ENCODE assay signal across 15 cellular contexts in the genomic region with DNA sequence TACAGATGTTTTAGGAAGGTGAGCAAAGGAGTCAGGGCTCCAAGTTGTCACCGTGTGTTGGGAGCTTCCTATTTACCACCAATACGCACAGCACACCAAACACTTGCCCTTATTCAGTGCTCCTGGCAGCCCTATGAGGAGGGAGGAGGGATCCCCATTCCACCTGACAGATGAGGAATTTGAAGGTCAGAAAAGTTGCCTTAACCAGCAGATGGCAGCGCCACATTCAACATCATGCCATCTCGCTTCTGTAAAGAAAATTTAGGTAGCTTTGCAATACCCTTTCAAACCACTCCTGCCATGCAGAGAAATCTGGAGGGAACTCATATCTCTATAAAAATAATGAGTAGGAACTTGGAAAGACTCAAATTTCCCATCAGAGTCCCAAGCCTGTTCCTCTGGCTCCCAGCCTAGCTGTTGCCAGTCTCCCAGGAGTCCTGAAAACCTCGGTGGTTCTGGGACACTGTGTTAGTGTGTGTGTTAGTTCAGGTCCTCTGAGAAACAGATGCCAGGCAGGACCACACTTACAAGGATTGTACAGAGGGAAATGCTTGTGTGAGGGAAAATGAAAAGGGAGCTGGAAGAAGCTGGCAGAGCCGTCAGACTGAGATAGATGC.
A peak's percentile ranks its signal among the peaks of the same experiment; 100 is the strongest.
DNase-seq lines count a peak whose midpoint lies in the region; ATAC-seq, FAIRE-seq and TF ChIP-seq lines count a peak whose summit lies in the region.
"Had no signal": no experiment of that assay in that cellular context is flagged by ENCODE, and none has a peak within 500 bp of the region (broad histone marks: within the 10 kb centered on the region; RNA-seq: fewer than 3 reads in every experiment).

No MANE protein-coding gene starts in this region.

- FAIRE-seq in D721Med (lab: Jason Lieb, UNC): no peak

- H3K9me2 ChIP-seq in HCT116 (ENCODE audit: insufficient read depth) (no peaks in the 10 kb centered on the region), OCI-LY1 (ENCODE audit: low read depth, low read length) (no peaks in the 10 kb centered on the region)

- H4K20me1 ChIP-seq in HCT116 (ENCODE audit: insufficient read depth): no peaks in the 10 kb centered on the region
- no peaks in the 10 kb centered on the region for H4K20me1 ChIP-seq in OCI-LY1 (ENCODE audit: insufficient read depth, low read length)

- no TSS peak for BruUV-seq in HCT116 (replicated peaks; lab: Mats Ljungman, UMichigan)

- H3K4me2 ChIP-seq in HCT116 (ENCODE audit: low read length) (no peak overlapping the region), OCI-LY1 (ENCODE audit: low read length) (no peak overlapping the region)

- DNase-seq in D721Med (ENCODE audit: insufficient read length, low spot score): no peak
- no peak for DNase-seq in HCT116 (ENCODE audit: low read depth, low spot score)
- peak; percentile 46 for DNase-seq in iPS-NIHi11 (ENCODE audit: low spot score)
- no peak for DNase-seq in medulla oblongata (ENCODE audit: extremely low spot score)
- DNase-seq in T-helper 2 cell: no peak
- DNase-seq in left cardiac atrium: no peak
- DNase-seq: activated CD8-positive, alpha-beta memory T cell treated with anti-CD3 and anti-CD28 coated beads, Interleukin-2, amount 10 ng/mL, durations not matched to agents 7 days and 5 days; COR-L47; effector CD4-positive, alpha-beta T cell; hippocampal formation; NCI-H524 treated with DMSO at 0.1 percent for 48 hours; T-helper 1 cell; upper lobe of right lung had no signal

- H3K9ac ChIP-seq in HCT116 (ENCODE audit: low read length) (no peak overlapping the region), OCI-LY1 (ENCODE audit: low read length) (no peak overlapping the region)

- H2AFZ ChIP-seq in HCT116 (ENCODE audit: low read depth, low read length, poor library complexity, severe bottlenecking) (no peak overlapping the region), OCI-LY1 (ENCODE audit: low read length) (no peak overlapping the region)

- H3K4me3 ChIP-seq in HCT116 (replicated peaks in 1 of 2; ENCODE audit: low read depth in 1 of 2, low read length in 2 of 2) (no peak overlapping the region), OCI-LY1 (ENCODE audit: low read depth, low read length, poor library complexity, severe bottlenecking) (no peak overlapping the region)
- H3K4me3 ChIP-seq: upper lobe of right lung had no signal

- CTCF ChIA-PET in HCT116 (lab: Charles Lee): interaction anchor here (0.9 to 1.8 kb wide), 4 partner anchors 9 to 80 kb away, joined by 3 to 6 read pairs (median 4); no protein-coding TSS in a partner anchor

- ATAC-seq in HCT116 (peak; percentile 60), HG03469 (IDR thresholded peaks at IDR 0.05; ENCODE audit: unreplicated experiment) (no peak), left cardiac atrium (no peak)
- ATAC-seq: activated CD8-positive, alpha-beta memory T cell treated with anti-CD3 and anti-CD28 coated beads, Interleukin-2, amount 10 ng/mL, durations not matched to agents 7 days and 5 days; upper lobe of right lung had no signal

- H3K9me3 ChIP-seq in HCT116 (ENCODE audit: control insufficient read depth in 1 of 2, insufficient read depth in 1 of 2, low read depth in 1 of 2, low read length in 2 of 2): no peaks in the 10 kb centered on the region
- no peaks in the 10 kb centered on the region for H3K9me3 ChIP-seq in OCI-LY1 (ENCODE audit: low read length)
- H3K9me3 ChIP-seq: upper lobe of right lung had no signal

- TF ChIP-seq POLR2A in HCT116 (IDR thresholded peaks at IDR 0.05; ENCODE audit: borderline replicate concordance, extremely low read depth, insufficient read depth, insufficient read length): no peak

- POLR2A ChIA-PET in HCT116 (lab: Charles Lee): no interaction called here

- H3K36me3 ChIP-seq in HCT116 (ENCODE audit: control insufficient read depth in 1 of 2, insufficient read depth in 2 of 2, low read length in 2 of 2): no peaks in the 10 kb centered on the region
- H3K36me3 ChIP-seq in OCI-LY1 (ENCODE audit: insufficient read depth, low read length): no peaks in the 10 kb centered on the region
- H3K36me3 ChIP-seq: upper lobe of right lung had no signal

- H3K27me3 ChIP-seq in HCT116 (ENCODE audit: insufficient read depth, low read length) (peaks cover 17% of the 10 kb centered on the region; the same call in 1 of the 2 replicates), OCI-LY1 (ENCODE audit: insufficient read depth, low read length) (no peaks in the 10 kb centered on the region)

- intact Hi-C loops in HCT116 (cut with micrococcal nuclease) (loop anchor here (1.0 kb wide), 1 partner anchor 50 kb away; no protein-coding TSS in a partner anchor), left cardiac atrium (cut with DNase I) (no loop called here)

- H3K79me2 ChIP-seq in HCT116 (ENCODE audit: insufficient read depth, low read length): no peaks in the 10 kb centered on the region
- H3K79me2 ChIP-seq in OCI-LY1 (ENCODE audit: insufficient read depth, low read length): no peaks in the 10 kb centered on the region

- no peak overlapping the region for H3K27ac ChIP-seq in HCT116 (ENCODE audit: low read depth, low read length)
- H3K27ac ChIP-seq in OCI-LY1 (ENCODE audit: low read depth, low read length, poor library complexity, severe bottlenecking): no peak overlapping the region
- H3K27ac ChIP-seq: upper lobe of right lung had no signal

- no peaks in the 10 kb centered on the region for H3F3A ChIP-seq in OCI-LY1 (ENCODE audit: insufficient read depth, low read length)

- H3K4me1 ChIP-seq in HCT116 (ENCODE audit: control insufficient read depth in 1 of 2, insufficient read depth in 2 of 2, low read length in 2 of 2) (peaks cover 18 to 22% of the 10 kb centered on the region in 2 experiments), OCI-LY1 (ENCODE audit: insufficient read depth, low read length, severe bottlenecking) (no peaks in the 10 kb centered on the region)
- H3K4me1 ChIP-seq: upper lobe of right lung had no signal

- TF ChIP-seq RAD21 in HCT116 (IDR thresholded peaks at IDR 0.05; ENCODE audit: low read depth): peak; percentile 66

- RAD21 ChIA-PET in HCT116 (lab: Charles Lee; ENCODE audit: low non-redundant PET in 1 of 2, low total read pairs in 2 of 2, uncharacterized antibody in 2 of 2, unreplicated experiment in 2 of 2): interaction anchor here in 1 of 2 experiments (0.7 kb wide), 1 partner anchor 124 kb away, joined by 3 read pairs; no protein-coding TSS in a partner anchor

- peak; percentile 35 for TF ChIP-seq CTCF in D721Med (IDR thresholded peaks at IDR 0.05; ENCODE audit: insufficient read depth, missing control alignments)
- TF ChIP-seq CTCF in HCT116 (IDR thresholded peaks at IDR 0.05 in 2 of 3, conservative IDR thresholded peaks at IDR 0.05 in 1 of 3; ENCODE audit: borderline replicate concordance in 1 of 3, insufficient read depth in 1 of 3, low read depth in 2 of 3, low read length in 2 of 3): peak; percentile 38 to 42 (median 40); a peak in 5 of 6 replicates
- TF ChIP-seq CTCF in OCI-LY1 (IDR thresholded peaks at IDR 0.05; ENCODE audit: low read length): peak; percentile 12; the same call in 1 of the 2 replicates

TF ChIP-seq in HCT116, 20 proteins besides CTCF, POLR2A, EP300 and RAD21:
- TF ChIP-seq, protein P1, sequence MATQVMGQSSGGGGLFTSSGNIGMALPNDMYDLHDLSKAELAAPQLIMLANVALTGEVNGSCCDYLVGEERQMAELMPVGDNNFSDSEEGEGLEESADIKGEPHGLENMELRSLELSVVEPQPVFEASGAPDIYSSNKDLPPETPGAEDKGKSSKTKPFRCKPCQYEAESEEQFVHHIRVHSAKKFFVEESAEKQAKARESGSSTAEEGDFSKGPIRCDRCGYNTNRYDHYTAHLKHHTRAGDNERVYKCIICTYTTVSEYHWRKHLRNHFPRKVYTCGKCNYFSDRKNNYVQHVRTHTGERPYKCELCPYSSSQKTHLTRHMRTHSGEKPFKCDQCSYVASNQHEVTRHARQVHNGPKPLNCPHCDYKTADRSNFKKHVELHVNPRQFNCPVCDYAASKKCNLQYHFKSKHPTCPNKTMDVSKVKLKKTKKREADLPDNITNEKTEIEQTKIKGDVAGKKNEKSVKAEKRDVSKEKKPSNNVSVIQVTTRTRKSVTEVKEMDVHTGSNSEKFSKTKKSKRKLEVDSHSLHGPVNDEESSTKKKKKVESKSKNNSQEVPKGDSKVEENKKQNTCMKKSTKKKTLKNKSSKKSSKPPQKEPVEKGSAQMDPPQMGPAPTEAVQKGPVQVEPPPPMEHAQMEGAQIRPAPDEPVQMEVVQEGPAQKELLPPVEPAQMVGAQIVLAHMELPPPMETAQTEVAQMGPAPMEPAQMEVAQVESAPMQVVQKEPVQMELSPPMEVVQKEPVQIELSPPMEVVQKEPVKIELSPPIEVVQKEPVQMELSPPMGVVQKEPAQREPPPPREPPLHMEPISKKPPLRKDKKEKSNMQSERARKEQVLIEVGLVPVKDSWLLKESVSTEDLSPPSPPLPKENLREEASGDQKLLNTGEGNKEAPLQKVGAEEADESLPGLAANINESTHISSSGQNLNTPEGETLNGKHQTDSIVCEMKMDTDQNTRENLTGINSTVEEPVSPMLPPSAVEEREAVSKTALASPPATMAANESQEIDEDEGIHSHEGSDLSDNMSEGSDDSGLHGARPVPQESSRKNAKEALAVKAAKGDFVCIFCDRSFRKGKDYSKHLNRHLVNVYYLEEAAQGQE (IDR thresholded peaks at IDR 0.05; ENCODE audit: low read depth): no peak
- TF ChIP-seq, protein P2, sequence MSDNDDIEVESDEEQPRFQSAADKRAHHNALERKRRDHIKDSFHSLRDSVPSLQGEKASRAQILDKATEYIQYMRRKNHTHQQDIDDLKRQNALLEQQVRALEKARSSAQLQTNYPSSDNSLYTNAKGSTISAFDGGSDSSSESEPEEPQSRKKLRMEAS (IDR thresholded peaks at IDR 0.05): no peak
- TF ChIP-seq YY1 (IDR thresholded peaks at IDR 0.05; ENCODE audit: extremely low read depth, insufficient replicate concordance, low read depth, low read length) (no peak), FOSL1 (IDR thresholded peaks at IDR 0.05; ENCODE audit: low read depth) (no peak), ZNF274 (IDR thresholded peaks at IDR 0.05; ENCODE audit: low read depth, low read length) (no peak)
- TF ChIP-seq, protein P3, sequence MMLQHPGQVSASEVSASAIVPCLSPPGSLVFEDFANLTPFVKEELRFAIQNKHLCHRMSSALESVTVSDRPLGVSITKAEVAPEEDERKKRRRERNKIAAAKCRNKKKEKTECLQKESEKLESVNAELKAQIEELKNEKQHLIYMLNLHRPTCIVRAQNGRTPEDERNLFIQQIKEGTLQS (IDR thresholded peaks at IDR 0.05): no peak
TF ChIP-seq in HCT116: peak in this region for 0.
